ENCODE assay signal across 11 cellular contexts in the genomic region with DNA sequence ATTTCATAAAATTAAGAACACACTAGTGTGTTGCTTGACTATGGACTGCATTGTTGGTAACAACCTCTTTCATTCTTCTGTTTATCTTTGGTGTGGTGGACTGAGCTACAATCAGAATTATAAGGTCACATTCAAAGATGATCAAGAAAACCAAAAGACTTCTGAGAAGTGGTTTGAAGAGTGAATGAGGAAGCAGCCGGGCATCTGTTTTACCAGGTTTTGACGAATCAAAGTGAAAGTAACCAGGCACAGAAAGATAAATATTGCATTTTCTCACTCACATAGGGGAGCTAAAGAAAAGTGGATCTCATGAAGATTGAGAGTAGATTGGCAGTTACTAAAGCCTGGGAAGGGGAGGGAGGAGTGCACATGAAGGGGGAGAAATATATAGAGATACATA.
DNase-seq lines count a peak whose midpoint lies in the region; ATAC-seq lines count a peak whose summit lies in the region.
"Had no signal": no experiment of that assay in that cellular context is flagged by ENCODE, and none has a peak within 500 bp of the region (broad histone marks: within the 10 kb centered on the region; RNA-seq: fewer than 3 reads in every experiment).

No MANE protein-coding gene starts in this region.

- H3K27me3 ChIP-seq in ACC112 (ENCODE audit: insufficient read depth, low read length), result no peaks in the 10 kb centered on the region
- H3K27me3 ChIP-seq: heart right ventricle had no signal

- peak overlapping the region; percentile 56 for H3K4me3 ChIP-seq in ACC112 (ENCODE audit: low read depth, low read length)
- H3K4me3 ChIP-seq: heart right ventricle had no signal

- no peaks in the 10 kb centered on the region for H3K79me2 ChIP-seq in ACC112 (ENCODE audit: control insufficient read depth, insufficient read depth, low read length, unreplicated experiment)

- H3K36me3 ChIP-seq in ACC112 (ENCODE audit: insufficient read depth, low read length), result no peaks in the 10 kb centered on the region
- H3K36me3 ChIP-seq: heart right ventricle had no signal

- DNase-seq in MV-4-11 (lab: John Stamatoyannopoulos, UW), result peak; percentile 59
- DNase-seq in dermis blood vessel endothelial cell, result peak; percentile 8
- no peak for DNase-seq in cortex of kidney (lab: John Stamatoyannopoulos, UW)
- DNase-seq in amniotic stem cell (lab: John Stamatoyannopoulos, UW), result no peak
- no peak for DNase-seq in HuH-7.5 (ENCODE audit: low spot score)
- DNase-seq: activated naive CD4-positive, alpha-beta T cell treated with anti-CD3 and anti-CD28 coated beads, Interleukin-2, amount 50 U/mL, for 16 hours; CD4-positive, CD25-positive, alpha-beta regulatory T cell; heart right ventricle had no signal

- no peak overlapping the region for H3K27ac ChIP-seq in ACC112 (ENCODE audit: low read depth, low read length)
- H3K27ac ChIP-seq: heart right ventricle had no signal

- H3K4me1 ChIP-seq in ACC112 (ENCODE audit: control insufficient read depth, insufficient read depth, low read length, unreplicated experiment), result no peaks in the 10 kb centered on the region

- H2AFZ ChIP-seq in ACC112 (ENCODE audit: low read length, unreplicated experiment), result peak overlapping the region; percentile 59

- ATAC-seq in GM19452 (IDR thresholded peaks at IDR 0.05; ENCODE audit: unreplicated experiment) (peak; percentile 58), GM19463 (IDR thresholded peaks at IDR 0.05; ENCODE audit: unreplicated experiment) (no peak)

Comparison
In these comparisons a context has a peak if more than half of its experiments do, and no peak if none do; other contexts are left out.
1. DNase-seq: peak in MV-4-11 (single experiment) and dermis blood vessel endothelial cell (single experiment); none in cortex of kidney (single experiment), amniotic stem cell (single experiment) and HuH-7.5 (single experiment).